ENCODE assay signal across 17 cellular contexts in the genomic region with DNA sequence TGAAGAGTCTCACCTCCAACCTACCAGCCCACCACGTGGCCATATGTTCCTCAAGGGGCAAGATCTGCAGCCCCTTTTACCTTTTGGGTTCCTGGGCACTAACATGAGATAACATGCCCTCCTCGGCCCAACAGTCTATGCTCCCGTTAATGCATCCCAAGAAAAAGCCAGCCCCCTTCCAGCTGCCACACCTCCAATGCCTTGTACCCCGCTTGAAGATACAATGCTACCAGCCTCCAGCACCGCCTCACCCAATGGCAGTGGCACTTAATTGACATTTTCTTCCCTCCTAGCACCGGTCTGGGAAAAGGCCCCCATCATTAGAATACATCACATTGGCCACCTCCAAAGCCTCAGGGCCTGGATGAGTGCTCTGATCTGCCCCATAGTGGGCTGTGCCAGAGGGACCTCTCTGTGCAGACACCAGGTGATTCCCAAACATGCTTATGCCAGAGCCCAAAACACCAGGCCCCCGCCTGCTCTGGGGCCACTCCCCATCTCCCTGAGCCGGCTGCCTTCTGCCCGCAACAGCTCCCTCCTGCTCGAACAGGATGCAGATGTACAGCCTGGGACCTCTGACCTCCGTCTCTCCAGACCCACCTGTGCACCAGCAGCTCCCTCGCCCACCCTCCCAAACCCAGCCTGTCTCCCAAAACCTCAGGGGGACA.
"Had no signal": no experiment of that assay in that cellular context is flagged by ENCODE, and none has a peak within 500 bp of the region (broad histone marks: within the 10 kb centered on the region; RNA-seq: fewer than 3 reads in every experiment).

No MANE protein-coding gene starts in this region.

- DNase-seq: activated CD4-positive, CD25-positive, alpha-beta regulatory T cell treated with anti-CD3 and anti-CD28 coated beads, Interleukin-2, amount 50 U/mL, for 72 hours; activated CD8-positive, alpha-beta memory T cell treated with anti-CD3 and anti-CD28 coated beads, Interleukin-2, amount 50 U/mL, for 48 hours; activated CD8-positive, alpha-beta T cell treated with anti-CD3 and anti-CD28 coated beads, Interleukin-2, amount 10 ng/mL, durations not matched to agents 7 days and 5 days; activated naive CD4-positive, alpha-beta T cell; adrenal gland; midbrain; naive B cell; stimulated activated CD4-positive, alpha-beta T cell treated with anti-CD3 and anti-CD28 coated beads, Interleukin-15, amount 100 ng/mL, for 24 hours; stimulated activated CD4-positive, alpha-beta T cell treated with anti-CD3 and anti-CD28 coated beads, Interleukin-4, amount 100 ng/mL, for 24 hours; stimulated activated naive CD8-positive, alpha-beta T cell treated with anti-CD3 and anti-CD28 coated beads, Interleukin-15, amount 100 ng/mL, for 72 hours; testis had no signal

- H3K27me3 Mint-ChIP-seq: brain; central memory CD8-positive, alpha-beta T cell; dendritic cell treated with granulocyte-macrophage colony-stimulating factor and Interleukin-4, amounts not matched to agents 40 ng/mL and 50 ng/mL, for 4 days; naive B cell; stimulated activated naive CD8-positive, alpha-beta T cell treated with anti-CD3 and anti-CD28 coated beads, Interleukin-15, amount 100 ng/mL, for 72 hours had no signal

- H3K4me3 ChIP-seq: adrenal gland, lung, testis had no signal

- H3K9me3 Mint-ChIP-seq: activated T-helper 1 cell treated with anti-CD3 and anti-CD28 coated beads, Interleukin-12 subunit alpha, Interleukin-12 subunit beta, Interleukin-2, Interleukin-4 antibody, amounts not matched to agents 30 ng/mL and 10 ng/mL and 1 ng/mL, durations not matched to agents 14 hours and 24 hours and 36 hours; brain; central memory CD8-positive, alpha-beta T cell; dendritic cell treated with granulocyte-macrophage colony-stimulating factor and Interleukin-4, amounts not matched to agents 40 ng/mL and 50 ng/mL, for 4 days; naive B cell; stimulated activated naive CD8-positive, alpha-beta T cell treated with anti-CD3 and anti-CD28 coated beads, Interleukin-15, amount 100 ng/mL, for 72 hours; T-helper 2 cell treated with Interferon-gamma antibody and Interleukin-4, amounts not matched to agents 5 μg/mL and 100 μg/mL, for 36 hours had no signal

- ATAC-seq: activated CD8-positive, alpha-beta T cell treated with anti-CD3 and anti-CD28 coated beads, Interleukin-2, amount 10 ng/mL, durations not matched to agents 7 days and 5 days; stimulated activated naive CD8-positive, alpha-beta T cell treated with anti-CD3 and anti-CD28 coated beads, Interleukin-15, amount 100 ng/mL, for 72 hours had no signal

- H3K27me3 ChIP-seq: adrenal gland, testis had no signal

- H3K9me3 ChIP-seq: adrenal gland, testis had no signal

- H3K27ac Mint-ChIP-seq: activated CD8-positive, alpha-beta T cell treated with anti-CD3 and anti-CD28 coated beads, Interleukin-2, amount 10 ng/mL, durations not matched to agents 7 days and 5 days; activated T-helper 1 cell treated with anti-CD3 and anti-CD28 coated beads, Interleukin-12 subunit alpha, Interleukin-12 subunit beta, Interleukin-2, Interleukin-4 antibody, amounts not matched to agents 30 ng/mL and 10 ng/mL and 1 ng/mL, durations not matched to agents 14 hours and 24 hours and 36 hours; dendritic cell treated with granulocyte-macrophage colony-stimulating factor and Interleukin-4, amounts not matched to agents 40 ng/mL and 50 ng/mL, for 4 days; stimulated activated naive CD8-positive, alpha-beta T cell treated with anti-CD3 and anti-CD28 coated beads, Interleukin-15, amount 100 ng/mL, for 72 hours; T-helper 2 cell treated with Interferon-gamma antibody and Interleukin-4, amounts not matched to agents 5 μg/mL and 100 μg/mL, for 36 hours had no signal

- H3K4me3 Mint-ChIP-seq: activated CD8-positive, alpha-beta T cell treated with anti-CD3 and anti-CD28 coated beads, Interleukin-2, amount 10 ng/mL, durations not matched to agents 7 days and 5 days; activated T-helper 1 cell treated with anti-CD3 and anti-CD28 coated beads, Interleukin-12 subunit alpha, Interleukin-12 subunit beta, Interleukin-2, Interleukin-4 antibody, amounts not matched to agents 30 ng/mL and 10 ng/mL and 1 ng/mL, durations not matched to agents 14 hours and 24 hours and 36 hours; brain; central memory CD8-positive, alpha-beta T cell; dendritic cell treated with granulocyte-macrophage colony-stimulating factor and Interleukin-4, amounts not matched to agents 40 ng/mL and 50 ng/mL, for 4 days; stimulated activated naive CD8-positive, alpha-beta T cell treated with anti-CD3 and anti-CD28 coated beads, Interleukin-15, amount 100 ng/mL, for 72 hours; T-helper 2 cell treated with Interferon-gamma antibody and Interleukin-4, amounts not matched to agents 5 μg/mL and 100 μg/mL, for 36 hours had no signal

- H3K27ac ChIP-seq: adrenal gland, testis had no signal
